ENCODE assay signal across 9 cellular contexts in genomic region chr11:85752890-85753581, GRCh38. TPM values are rescaled to one million over a fixed set of nuclear protein-coding genes. Genes with fewer than 3 reads are reported as not detected.
DNase-seq lines count a peak whose midpoint lies in the region; ATAC-seq and TF ChIP-seq lines count a peak whose summit lies in the region.
"Had no signal": no experiment of that assay in that cellular context is flagged by ENCODE, and none has a peak within 500 bp of the region (broad histone marks: within the 10 kb centered on the region; RNA-seq: fewer than 3 reads in every experiment).

No MANE protein-coding gene starts in this region.

- no peak overlapping the region for H3K27ac ChIP-seq in osteoblast (ENCODE audit: low read depth, low read length)

- peaks cover 28% of the 10 kb centered on the region for H3K4me1 ChIP-seq in osteoblast (ENCODE audit: insufficient read depth, low read length)

- H3K36me3 ChIP-seq in osteoblast (ENCODE audit: insufficient read depth, low read length): no peaks in the 10 kb centered on the region

- H3K9me3 ChIP-seq in osteoblast (ENCODE audit: low read depth, low read length): no peaks in the 10 kb centered on the region

- H3K27me3 ChIP-seq in osteoblast (ENCODE audit: insufficient read depth, low read length): no peaks in the 10 kb centered on the region

- ATAC-seq in HG03432 (IDR thresholded peaks at IDR 0.05; ENCODE audit: unreplicated experiment): no peak

- H4K20me1 ChIP-seq in osteoblast (ENCODE audit: insufficient read depth, low read length): no peaks in the 10 kb centered on the region

- H3K4me3 ChIP-seq in osteoblast (ENCODE audit: insufficient read depth, low read length): no peak overlapping the region

- DNase-seq in CMK (ENCODE audit: low read depth) (peak; percentile 22), osteoblast (ENCODE audit: insufficient read length, low spot score, missing footprints) (no peak), foreskin melanocyte (no peak), posterior cingulate gyrus (no peak)
- DNase-seq in activated CD4-positive, alpha-beta T cell treated with anti-CD3 and anti-CD28 coated beads for 24 hours (ENCODE audit: low read depth in 2 of 2): peak; percentile 66 to 71
- DNase-seq in activated naive CD8-positive, alpha-beta T cell treated with anti-CD3 and anti-CD28 coated beads, Interleukin-2, amount 50 U/mL, for 16 hours (ENCODE audit: low read depth, low spot score): peak; percentile 75
- DNase-seq in stimulated activated CD4-positive, alpha-beta T cell treated with anti-CD3 and anti-CD28 coated beads, Interleukin-2, amount 100 ng/mL, for 4 hours (ENCODE audit: low read depth): peak; percentile 88
- DNase-seq: activated B cell treated with CpG ODN at 0.5 μM for 24 hours had no signal

- H2AFZ ChIP-seq in osteoblast (ENCODE audit: low read length): no peak overlapping the region

- no peak overlapping the region for H3K4me2 ChIP-seq in osteoblast (ENCODE audit: insufficient read depth, low read length)

- TF ChIP-seq CTCF in osteoblast (IDR thresholded peaks at IDR 0.05; ENCODE audit: extremely low read depth, low read depth, low read length): no peak

- no peaks in the 10 kb centered on the region for H3K79me2 ChIP-seq in osteoblast (ENCODE audit: insufficient read depth, low read length)

- intact Hi-C loops in posterior cingulate gyrus (cut with DNase I): no loop called here

RNA-seq across cellular contexts. Expression of gene SYTL2, which starts 57.9 kb away (rescaled TPM):
- 19.4 and 19.9 TPM in 2 replicates for total RNA-seq in osteoblast

Comparison
In these comparisons a context has a peak if more than half of its experiments do, and no peak if none do; other contexts are left out.
1. DNase-seq: peak in CMK (single experiment), activated CD4-positive, alpha-beta T cell treated with anti-CD3 and anti-CD28 coated beads for 24 hours (2 of 2), activated naive CD8-positive, alpha-beta T cell treated with anti-CD3 and anti-CD28 coated beads, Interleukin-2, amount 50 U/mL, for 16 hours (single experiment) and stimulated activated CD4-positive, alpha-beta T cell treated with anti-CD3 and anti-CD28 coated beads, Interleukin-2, amount 100 ng/mL, for 4 hours (single experiment); none in osteoblast (single experiment), foreskin melanocyte (single experiment) and posterior cingulate gyrus (0 of 10).